Comparison of ENCODE assay signal across 11 cellular contexts in the genomic region with DNA sequence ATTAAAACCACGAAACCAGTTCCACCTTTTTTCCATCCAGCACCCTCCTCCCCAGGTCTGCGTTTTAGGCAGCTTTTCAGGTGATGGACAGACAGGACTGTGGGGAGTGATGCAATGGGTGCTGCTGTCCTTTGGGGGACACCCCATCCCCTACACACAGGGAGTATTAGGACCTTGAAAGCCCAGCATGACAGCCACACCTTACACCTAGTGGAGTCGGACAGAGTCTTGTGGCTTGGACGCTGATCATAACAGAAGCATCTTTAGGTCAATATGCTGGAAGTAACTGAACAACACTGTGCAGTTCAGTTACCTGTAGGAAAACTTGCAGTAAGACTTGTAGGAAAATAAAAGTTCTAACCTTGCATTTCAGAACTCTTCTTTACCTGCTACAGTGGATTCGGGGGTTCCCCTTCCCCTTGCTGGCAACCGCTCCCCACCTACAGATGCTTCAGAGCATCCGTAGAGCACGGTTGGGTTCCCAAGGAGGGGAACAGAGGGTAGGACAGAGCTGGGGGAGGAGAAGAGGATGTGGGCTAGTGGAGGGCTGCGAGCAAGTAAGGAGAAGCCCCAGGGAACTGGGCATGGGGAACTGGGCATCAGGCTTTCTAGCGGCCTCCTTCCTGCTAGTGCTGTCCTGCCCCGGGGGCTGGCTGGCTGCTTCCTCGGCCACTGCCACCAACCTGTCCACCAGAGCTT. TPM values are rescaled to one million over a fixed set of nuclear protein-coding genes. Genes with fewer than 3 reads are reported as not detected.
A peak's percentile ranks its signal among the peaks of the same experiment; 100 is the strongest.
DNase-seq lines count a peak whose midpoint lies in the region; ATAC-seq and TF ChIP-seq lines count a peak whose summit lies in the region.
"Had no signal": no experiment of that assay in that cellular context is flagged by ENCODE, and none has a peak within 500 bp of the region (broad histone marks: within the 10 kb centered on the region; RNA-seq: fewer than 3 reads in every experiment).

No MANE protein-coding gene starts in this region.

- CTCF ChIA-PET in GM10248 (lab: Yijun Ruan, JAX), result interaction anchor here (1.6 kb wide), 1 partner anchor 17 kb away, joined by 3 read pairs; no protein-coding TSS in a partner anchor

- H3K27me3 Mint-ChIP-seq in IgD-negative memory B cell (peaks cover 2% of the 10 kb centered on the region), memory B cell (no peaks in the 10 kb centered on the region)

- H3K4me1 Mint-ChIP-seq in IgD-negative memory B cell, result peaks cover 42 to 77% (median 52%) of the 10 kb centered on the region in 3 donors
- peaks cover 58% of the 10 kb centered on the region for H3K4me1 Mint-ChIP-seq in memory B cell

- H3K4me3 Mint-ChIP-seq in IgD-negative memory B cell (peak overlapping the region; percentile 71 to 99 (median 98)), memory B cell (peak overlapping the region; percentile 100)
- H3K4me3 Mint-ChIP-seq: activated naive CD8-positive, alpha-beta T cell; neural progenitor cell had no signal

- peaks cover 2% of the 10 kb centered on the region for H3K36me3 Mint-ChIP-seq in IgD-negative memory B cell
- H3K36me3 Mint-ChIP-seq in memory B cell, result peaks cover 10% of the 10 kb centered on the region
- H3K36me3 Mint-ChIP-seq: activated naive CD8-positive, alpha-beta T cell had no signal

- ATAC-seq in GM19351 (IDR thresholded peaks at IDR 0.05; ENCODE audit: unreplicated experiment), result peak; percentile 36
- ATAC-seq in memory B cell (ENCODE audit: low read depth), result peak; percentile 63

- TF ChIP-seq CTCF in GM10248 (IDR thresholded peaks at IDR 0.05; ENCODE audit: control extremely low read depth, extremely low read depth, low read depth, missing control alignments), result no peak

- H3K9me3 Mint-ChIP-seq in IgD-negative memory B cell (peaks cover 0 to 2% (median 0%) of the 10 kb centered on the region in 3 donors), memory B cell (no peaks in the 10 kb centered on the region)

- DNase-seq in GM10248 (ENCODE audit: extremely low spot score) (peak; percentile 25), memory B cell (ENCODE audit: low spot score in 2 of 2) (peak; percentile 52 to 63), H4 (ENCODE audit: low spot score) (no peak), OCI-M2 (lab: John Stamatoyannopoulos, UW; ENCODE audit: unreplicated experiment) (no peak), NCI-H524 treated with DMSO at 0.1 percent for 48 hours (lab: John Stamatoyannopoulos, UW) (no peak), kidney tubule cell (ENCODE audit: low spot score) (no peak)
- DNase-seq: effector memory CD4-positive, alpha-beta T cell had no signal

- H3K27ac Mint-ChIP-seq in IgD-negative memory B cell (peak overlapping the region; percentile 97 to 100 (median 99)), memory B cell (peak overlapping the region; percentile 100)
- H3K27ac Mint-ChIP-seq: neural progenitor cell had no signal

- POLR2A ChIA-PET in GM10248 (lab: Yijun Ruan, JAX), result no interaction called here

RNA-seq across cellular contexts. Expression of a gene that starts 31.7 kb away (rescaled TPM):
- 40.2 TPM for polyA plus RNA-seq in IgD-negative memory B cell
- 2.4 and 6.3 TPM in 2 replicates for total RNA-seq in H4 (2014; rRNA removed; shearing (Covaris generic))

Comparison
In these comparisons a context has a peak if more than half of its experiments do, and no peak if none do; other contexts are left out.
1. DNase-seq: peak in GM10248 (single experiment) and memory B cell (2 of 2); none in H4 (single experiment), OCI-M2 (single experiment), NCI-H524 treated with DMSO at 0.1 percent for 48 hours (single experiment) and kidney tubule cell (single experiment).